In genomic region chr5:173623296-173623771, GRCh38 we compare ENCODE assay signal across 1 cellular context.
TF ChIP-seq lines count a peak whose summit lies in the region.

No MANE protein-coding gene starts in this region.

TF ChIP-seq in HepG2, 621 proteins besides CTCF, POLR2A, EP300 and RAD21 (continues in another document):
- TF ChIP-seq MLX (CRISPR knock-in tag; IDR thresholded peaks at IDR 0.05) (peak; percentile 97), STAT6 (CRISPR knock-in tag; IDR thresholded peaks at IDR 0.05; ENCODE audit: borderline replicate concordance) (0 out of 2 replicates have a peak, but pooled peaks have one; percentile 44), GFI1 (CRISPR knock-in tag; IDR thresholded peaks at IDR 0.05; ENCODE audit: borderline replicate concordance) (peak; percentile 91; the same call in 1 of the 2 replicates), ZBTB37 (CRISPR knock-in tag; IDR thresholded peaks at IDR 0.05) (no peak), ZNF75D (CRISPR knock-in tag; IDR thresholded peaks at IDR 0.05; ENCODE audit: borderline replicate concordance) (no peak), ATF5 (CRISPR knock-in tag; IDR thresholded peaks at IDR 0.05; ENCODE audit: low read depth) (no peak), TEAD3 (CRISPR knock-in tag; optimal IDR thresholded peaks at IDR 0.05; ENCODE audit: borderline replicate concordance) (peak; percentile 62), ZNF574 (CRISPR knock-in tag; IDR thresholded peaks at IDR 0.05) (peak; percentile 26; the same call in 1 of the 2 replicates), JUN (CRISPR knock-in tag; IDR thresholded peaks at IDR 0.05) (0 out of 2 replicates have a peak, but pooled peaks have one; percentile 25), BCL6 (CRISPR knock-in tag; IDR thresholded peaks at IDR 0.05) (peak; percentile 60), TFE3 (CRISPR knock-in tag; IDR thresholded peaks at IDR 0.05) (0 out of 2 replicates have a peak, but pooled peaks have one; percentile 33), CEBPG (CRISPR knock-in tag; IDR thresholded peaks at IDR 0.05) (peak; percentile 34), THAP11 (CRISPR knock-in tag; IDR thresholded peaks at IDR 0.05) (peak; percentile 36; the same call in 1 of the 2 replicates), GATA4 (IDR thresholded peaks at IDR 0.05; ENCODE audit: borderline replicate concordance, low read depth) (peak; percentile 74; the same call in 1 of the 2 replicates), HOXA3 (CRISPR knock-in tag; IDR thresholded peaks at IDR 0.05) (peak; percentile 58; the same call in 1 of the 2 replicates), ZNF292 (CRISPR knock-in tag; IDR thresholded peaks at IDR 0.05; ENCODE audit: borderline replicate concordance, low read depth) (peak; percentile 42; the same call in 1 of the 2 replicates), SMAD1 (CRISPR knock-in tag; IDR thresholded peaks at IDR 0.05; ENCODE audit: borderline replicate concordance, low read depth) (peak; percentile 46; the same call in 1 of the 2 replicates), ETV5 (CRISPR knock-in tag; IDR thresholded peaks at IDR 0.05; ENCODE audit: borderline replicate concordance) (peak; percentile 52; the same call in 1 of the 2 replicates), MTF2 (CRISPR knock-in tag; IDR thresholded peaks at IDR 0.05; ENCODE audit: borderline replicate concordance) (no peak), HNF4A (CRISPR knock-in tag; IDR thresholded peaks at IDR 0.05) (peak; percentile 92), ATF4 (CRISPR knock-in tag; IDR thresholded peaks at IDR 0.05) (peak in 1 of 2 experiments; percentile 84; a peak in 2 of 4 replicates), SIN3A (IDR thresholded peaks at IDR 0.05; ENCODE audit: borderline replicate concordance, low read depth, low read length) (no peak), ZFX (CRISPR knock-in tag; IDR thresholded peaks at IDR 0.05; ENCODE audit: low read depth) (peak; percentile 34; the same call in 1 of the 2 replicates), PATZ1 (CRISPR knock-in tag; IDR thresholded peaks at IDR 0.05) (peak; percentile 29; the same call in 1 of the 2 replicates), BHLHE40 (IDR thresholded peaks at IDR 0.05; ENCODE audit: low read length) (peak; percentile 86), MNT (IDR thresholded peaks at IDR 0.05) (0 out of 2 replicates have a peak, but pooled peaks have one; percentile 8), ZBTB20 (CRISPR knock-in tag; IDR thresholded peaks at IDR 0.05; ENCODE audit: borderline replicate concordance, low read depth) (peak; percentile 77; the same call in 1 of the 2 replicates), TRIM24 (CRISPR knock-in tag; IDR thresholded peaks at IDR 0.05) (peak; percentile 74; the same call in 1 of the 2 replicates), FUBP1 (CRISPR knock-in tag; IDR thresholded peaks at IDR 0.05; ENCODE audit: borderline replicate concordance) (0 out of 2 replicates have a peak, but pooled peaks have one; percentile 57), POGZ (CRISPR knock-in tag; IDR thresholded peaks at IDR 0.05) (0 out of 2 replicates have a peak, but pooled peaks have one; percentile 21), HNF1A (IDR thresholded peaks at IDR 0.05; ENCODE audit: low read depth) (peak; percentile 62), HNF1A (CRISPR knock-in tag; IDR thresholded peaks at IDR 0.05; ENCODE audit: borderline replicate concordance) (no peak), PHF5A (CRISPR knock-in tag; IDR thresholded peaks at IDR 0.05; ENCODE audit: low read depth, unreplicated experiment) (peak; percentile 22)
